In genomic region chr12:57592551-57593165, GRCh38 we compare ENCODE assay signal across 10 cellular contexts. TPM values are rescaled to one million over a fixed set of nuclear protein-coding genes. Genes with fewer than 3 reads are reported as not detected.
DNase-seq lines count a peak whose midpoint lies in the region; ATAC-seq, FAIRE-seq and TF ChIP-seq lines count a peak whose summit lies in the region.
"Had no signal": no experiment of that assay in that cellular context is flagged by ENCODE, and none has a peak within 500 bp of the region (broad histone marks: within the 10 kb centered on the region; RNA-seq: fewer than 3 reads in every experiment).

No MANE protein-coding gene starts in this region.

- H3K9me3 Mint-ChIP-seq in HFFc6: no peaks in the 10 kb centered on the region
- H3K9me3 Mint-ChIP-seq in activated CD8-positive, alpha-beta T cell treated with anti-CD3 and anti-CD28 coated beads, Interleukin-2, amount 10 ng/mL, durations not matched to agents 7 days and 5 days (ENCODE audit: insufficient read depth): no peaks in the 10 kb centered on the region

- H3K9ac ChIP-seq in BLaER1 treated with 17β-estradiol and CSF1 and Interleukin-3, amounts not matched to agents 10 nM and 100 nM: no peak overlapping the region

- no peak overlapping the region for H3K27ac ChIP-seq in BLaER1 treated with 17β-estradiol and CSF1 and Interleukin-3, amounts not matched to agents 10 nM and 100 nM
- no peak overlapping the region for H3K27ac ChIP-seq in lung (ENCODE audit: low read depth in 1 of 2, low read length in 1 of 2)

- no peaks in the 10 kb centered on the region; a peak in 1 of 22 replicates for H3K9me3 ChIP-seq in BLaER1 treated with 17β-estradiol and CSF1 and Interleukin-3, amounts not matched to agents 10 nM and 100 nM (replicated peaks in 1 of 11)
- no peaks in the 10 kb centered on the region for H3K9me3 ChIP-seq in lung (ENCODE audit: control insufficient read depth in 2 of 2, insufficient read depth in 1 of 2, low read length in 1 of 2)

- H3K36me3 Mint-ChIP-seq in HFFc6 (ENCODE audit: low read depth): no peaks in the 10 kb centered on the region
- H3K36me3 Mint-ChIP-seq in activated CD8-positive, alpha-beta T cell treated with anti-CD3 and anti-CD28 coated beads, Interleukin-2, amount 10 ng/mL, durations not matched to agents 7 days and 5 days (ENCODE audit: low read depth): peaks cover 26% of the 10 kb centered on the region

- peaks cover 0 to 15% (median 0%) of the 10 kb centered on the region in 11 experiments; a peak in 5 of 22 replicates for H3K36me3 ChIP-seq in BLaER1 treated with 17β-estradiol and CSF1 and Interleukin-3, amounts not matched to agents 10 nM and 100 nM
- H3K36me3 ChIP-seq in lung (ENCODE audit: control insufficient read depth in 2 of 2, insufficient read depth in 2 of 2, low read length in 2 of 2): peaks cover 3 to 7% of the 10 kb centered on the region in 2 donors

- TF ChIP-seq CTCF in HFFc6 (IDR thresholded peaks at IDR 0.05): no peak
- no peak for TF ChIP-seq CTCF in lung (IDR thresholded peaks at IDR 0.05; ENCODE audit: control extremely low read depth, extremely low read depth)

- H3K27me3 ChIP-seq in BLaER1 treated with 17β-estradiol and CSF1 and Interleukin-3, amounts not matched to agents 10 nM and 100 nM: peaks cover 16 to 32% (median 23%) of the 10 kb centered on the region in 11 experiments; a peak in 21 of 22 replicates
- no peaks in the 10 kb centered on the region for H3K27me3 ChIP-seq in lung (ENCODE audit: control insufficient read depth, insufficient read depth)

- H3K4me1 ChIP-seq in BLaER1 treated with 17β-estradiol and CSF1 and Interleukin-3, amounts not matched to agents 10 nM and 100 nM: peaks cover 11 to 22% (median 19%) of the 10 kb centered on the region in 10 experiments
- H3K4me1 ChIP-seq in lung (ENCODE audit: control insufficient read depth in 2 of 2, insufficient read depth in 2 of 2, low read length in 2 of 2): peaks cover 5 to 8% of the 10 kb centered on the region in 2 donors

- H3K27ac Mint-ChIP-seq in HFFc6: no peak overlapping the region
- no peak overlapping the region for H3K27ac Mint-ChIP-seq in activated CD8-positive, alpha-beta T cell treated with anti-CD3 and anti-CD28 coated beads, Interleukin-2, amount 10 ng/mL, durations not matched to agents 7 days and 5 days

- WGBS in lung, 2 donors: 67 to 78% methylated on average over 2 of the region's 2 CpGs

- CTCF ChIA-PET in activated CD8-positive, alpha-beta T cell treated with anti-CD3 and anti-CD28 coated beads, Interleukin-2, amount 10 ng/mL, durations not matched to agents 7 days and 5 days (lab: Charles Lee): interaction anchor here (0.9 to 4.8 kb wide), 9 partner anchors 10 to 164 kb away, joined by 3 to 49 read pairs (median 4); no protein-coding TSS in a partner anchor

- H3K4me1 Mint-ChIP-seq in HFFc6 (ENCODE audit: low read depth): peaks cover 26% of the 10 kb centered on the region
- peaks cover 28% of the 10 kb centered on the region for H3K4me1 Mint-ChIP-seq in activated CD8-positive, alpha-beta T cell treated with anti-CD3 and anti-CD28 coated beads, Interleukin-2, amount 10 ng/mL, durations not matched to agents 7 days and 5 days (ENCODE audit: low read depth)

- H3K27me3 Mint-ChIP-seq in HFFc6 (ENCODE audit: insufficient read depth): no peaks in the 10 kb centered on the region; the same call in 1 of the 2 replicates
- no peaks in the 10 kb centered on the region for H3K27me3 Mint-ChIP-seq in activated CD8-positive, alpha-beta T cell treated with anti-CD3 and anti-CD28 coated beads, Interleukin-2, amount 10 ng/mL, durations not matched to agents 7 days and 5 days (ENCODE audit: low read depth)

- no peak for ATAC-seq in activated CD8-positive, alpha-beta T cell treated with anti-CD3 and anti-CD28 coated beads, Interleukin-2, amount 10 ng/mL, durations not matched to agents 7 days and 5 days
- peak; percentile 12 for ATAC-seq in lung (ENCODE audit: insufficient read depth, low FRiP score)
- ATAC-seq in HG03045 (IDR thresholded peaks at IDR 0.05; ENCODE audit: unreplicated experiment): no peak
- no peak for ATAC-seq in HG02610 (IDR thresholded peaks at IDR 0.05; ENCODE audit: unreplicated experiment)
- ATAC-seq in activated CD4-positive, CD25-positive, alpha-beta regulatory T cell treated with anti-CD3 and anti-CD28 coated beads, Interleukin-2, amount 50 U/mL, for 24 hours: no peak

- no peak for FAIRE-seq in GM19239 (lab: Jason Lieb, UNC)
- FAIRE-seq: H1 had no signal

- H3K4me3 ChIP-seq in BLaER1 treated with 17β-estradiol and CSF1 and Interleukin-3, amounts not matched to agents 10 nM and 100 nM: no peak overlapping the region
- H3K4me3 ChIP-seq in lung: no peak overlapping the region

- DNase-seq in HFFc6: no peak
- no peak for DNase-seq in activated CD8-positive, alpha-beta T cell treated with anti-CD3 and anti-CD28 coated beads, Interleukin-2, amount 10 ng/mL, durations not matched to agents 7 days and 5 days
- DNase-seq in lung (ENCODE audit: low spot score): no peak
- DNase-seq in GM19239 (ENCODE audit: insufficient read length, low spot score): no peak
- DNase-seq: NCI-H187 treated with DMSO at 0.1 percent for 48 hours had no signal

- H3K4me2 ChIP-seq in BLaER1 treated with 17β-estradiol and CSF1 and Interleukin-3, amounts not matched to agents 10 nM and 100 nM: peak overlapping the region in 6 of 11 experiments; percentile 86 to 98 (median 92); a peak in 6 of 22 replicates

- no peaks in the 10 kb centered on the region for H4K20me1 ChIP-seq in BLaER1 treated with 17β-estradiol and CSF1 and Interleukin-3, amounts not matched to agents 10 nM and 100 nM

- peak overlapping the region; percentile 92 for H3K4me3 Mint-ChIP-seq in HFFc6
- H3K4me3 Mint-ChIP-seq in activated CD8-positive, alpha-beta T cell treated with anti-CD3 and anti-CD28 coated beads, Interleukin-2, amount 10 ng/mL, durations not matched to agents 7 days and 5 days: peak overlapping the region; percentile 85

- POLR2A ChIA-PET in activated CD8-positive, alpha-beta T cell treated with anti-CD3 and anti-CD28 coated beads, Interleukin-2, amount 10 ng/mL, durations not matched to agents 7 days and 5 days (lab: Charles Lee): interaction anchor here (0.7 to 2.2 kb wide), 3 partner anchors 13 to 73 kb away, joined by 3 to 12 read pairs (median 5); no protein-coding TSS in a partner anchor

RNA-seq across cellular contexts. Expression of gene PIP4K2C, which starts 1.7 kb away (rescaled TPM):
- total RNA-seq in HFFc6 (2021; fragmentation: NEBNext Ultra II Directional; extraction: Animal tissue kit (Norgen Biotek cat#: 25700)): 10 to 100 TPM; 21.1 to 33.1 (median 24.3) TPM
- total RNA-seq in activated CD8-positive, alpha-beta T cell treated with anti-CD3 and anti-CD28 coated beads, Interleukin-2, amount 10 ng/mL, durations not matched to agents 7 days and 5 days: 10 to 100 TPM; 16.8 to 17.9 TPM
- 10 to 100 TPM; 19.3 to 42.2 TPM for total RNA-seq in lung
- 10 to 100 TPM; 13.7 to 22.3 TPM for polyA plus RNA-seq in lung

RNA-seq across cellular contexts. Expression of gene DTX3, which starts 12.0 kb away (rescaled TPM):
- 10 to 100 TPM; 17.7 to 21.0 (median 19.2) TPM for total RNA-seq in HFFc6 (2021; fragmentation: NEBNext Ultra II Directional; extraction: Animal tissue kit (Norgen Biotek cat#: 25700))
- total RNA-seq in activated CD8-positive, alpha-beta T cell treated with anti-CD3 and anti-CD28 coated beads, Interleukin-2, amount 10 ng/mL, durations not matched to agents 7 days and 5 days: 10 to 100 TPM; 15.4 to 17.8 TPM
- 10 to 100 TPM; 26.6 to 40.1 TPM for total RNA-seq in lung
- polyA plus RNA-seq in lung: 10 to 100 TPM; 13.9 to 23.2 TPM

RNA-seq across cellular contexts. Expression of gene ARHGEF25, which starts 18.6 kb away (rescaled TPM):
- 10 to 100 TPM; 10.2 to 21.9 (median 11.9) TPM for total RNA-seq in HFFc6 (2021; fragmentation: NEBNext Ultra II Directional; extraction: Animal tissue kit (Norgen Biotek cat#: 25700))
- under 1 TPM; 0.37 TPM for total RNA-seq in activated CD8-positive, alpha-beta T cell treated with anti-CD3 and anti-CD28 coated beads, Interleukin-2, amount 10 ng/mL, durations not matched to agents 7 days and 5 days
- 10 to 100 TPM; 12.3 to 23.0 TPM for total RNA-seq in lung
- 10 to 100 TPM in 1 of 2 donors, 1 to 10 TPM in 1; 7.8 to 10.4 TPM for polyA plus RNA-seq in lung

RNA-seq across cellular contexts. Expression of gene B4GALNT1, which starts 40.3 kb away (rescaled TPM):
- 1 to 10 TPM; 1.4 to 3.1 (median 2.3) TPM for total RNA-seq in HFFc6 (2021; fragmentation: NEBNext Ultra II Directional; extraction: Animal tissue kit (Norgen Biotek cat#: 25700))
- under 1 TPM; 0.84 to 0.99 TPM for total RNA-seq in activated CD8-positive, alpha-beta T cell treated with anti-CD3 and anti-CD28 coated beads, Interleukin-2, amount 10 ng/mL, durations not matched to agents 7 days and 5 days
- total RNA-seq in lung: 1 to 10 TPM in 1 of 2 donors, under 1 TPM in 1; 0.51 to 2.5 TPM
- under 1 TPM; 0.53 to 0.93 TPM for polyA plus RNA-seq in lung

RNA-seq across cellular contexts. Expression of gene KIF5A, which starts 42.8 kb away (rescaled TPM):
- 1 to 10 TPM; 1.0 to 1.8 (median 1.2) TPM for total RNA-seq in HFFc6 (2021; fragmentation: NEBNext Ultra II Directional; extraction: Animal tissue kit (Norgen Biotek cat#: 25700))
- total RNA-seq in activated CD8-positive, alpha-beta T cell treated with anti-CD3 and anti-CD28 coated beads, Interleukin-2, amount 10 ng/mL, durations not matched to agents 7 days and 5 days: 1 to 10 TPM in 1 of 2 experiments, under 1 TPM in 1; 0.99 to 1.4 TPM
- total RNA-seq in lung: under 1 TPM; 0.21 to 0.34 TPM
- polyA plus RNA-seq in lung: under 1 TPM; 0.05 to 0.06 TPM

Comparison
In these comparisons a context has a peak if more than half of its experiments do, and no peak if none do; other contexts are left out.
1. RNA of gene ARHGEF25, which starts 18.6 kb away (total RNA-seq): 12.3 to 23.0 TPM in lung and 10.2 to 21.9 TPM in HFFc6; 0.37 TPM in activated CD8-positive, alpha-beta T cell treated with anti-CD3 and anti-CD28 coated beads, Interleukin-2, amount 10 ng/mL, durations not matched to agents 7 days and 5 days; every median in the first group is over 4 times any median in the second.